ENCODE assay signal across 16 cellular contexts in the genomic region with DNA sequence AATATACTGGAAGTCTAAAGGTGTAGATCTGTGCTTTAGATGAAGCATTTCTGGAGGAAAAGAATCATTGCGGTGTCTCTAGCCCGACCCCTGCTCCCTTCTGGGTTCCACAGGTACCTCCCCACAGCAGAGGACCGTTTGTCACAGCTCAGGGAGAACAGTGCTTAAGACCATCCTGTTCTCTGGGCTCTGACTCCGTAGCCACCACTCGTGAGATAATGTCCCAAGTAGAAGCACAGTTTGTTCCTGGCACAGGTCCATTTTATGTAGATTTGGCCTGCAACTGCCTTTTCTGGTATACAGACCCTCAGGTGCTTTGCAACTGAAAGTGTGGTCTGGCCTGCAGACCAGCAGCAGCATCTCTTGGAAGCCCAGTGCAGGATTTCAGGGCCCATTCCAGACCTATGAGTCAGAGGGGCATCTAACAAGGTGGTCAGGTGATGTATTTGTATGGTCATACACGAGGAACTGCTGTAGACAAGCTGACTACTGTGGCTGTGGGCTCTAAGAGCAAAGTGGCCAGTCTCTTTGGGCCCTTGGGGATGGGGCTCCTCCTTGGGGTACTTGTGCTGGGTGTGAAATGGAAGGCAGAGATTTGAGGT. TPM values are rescaled to one million over a fixed set of nuclear protein-coding genes. Genes with fewer than 3 reads are reported as not detected.
DNase-seq lines count a peak whose midpoint lies in the region; ATAC-seq, FAIRE-seq and TF ChIP-seq lines count a peak whose summit lies in the region.
"Had no signal": no experiment of that assay in that cellular context is flagged by ENCODE, and none has a peak within 500 bp of the region (broad histone marks: within the 10 kb centered on the region; RNA-seq: fewer than 3 reads in every experiment).

No MANE protein-coding gene starts in this region.

- H3K4me2 ChIP-seq in PC-3 (ENCODE audit: low read length): no peak overlapping the region
- H3K4me2 ChIP-seq in endothelial cell of umbilical vein (ENCODE audit: insufficient read depth, low read length): no peak overlapping the region

- 0 out of 2 replicates have a peak, but pooled peaks cover 9% of the 10 kb centered on the region for H3K9me3 ChIP-seq in PC-3 (ENCODE audit: low read length)
- no peaks in the 10 kb centered on the region for H3K9me3 ChIP-seq in endothelial cell of umbilical vein (replicated peaks; ENCODE audit: control insufficient read depth, insufficient read depth, low read length)
- H3K9me3 ChIP-seq in suprapubic skin: no peaks in the 10 kb centered on the region
- H3K9me3 ChIP-seq: breast epithelium had no signal

- BruUV-seq in PC-3 (replicated peaks; lab: Mats Ljungman, UMichigan) (no TSS peak), endothelial cell of umbilical vein (replicated peaks; lab: Mats Ljungman, UMichigan) (no TSS peak)

- H2AFZ ChIP-seq in PC-3 (ENCODE audit: low read length) (no peak overlapping the region), endothelial cell of umbilical vein (ENCODE audit: low read depth, low read length) (no peak overlapping the region)

- no peaks in the 10 kb centered on the region for H3K9me2 ChIP-seq in PC-3 (replicated peaks; ENCODE audit: low read length)

- DNase-seq in DMS53 treated with DMSO at 0.1 percent for 48 hours (lab: John Stamatoyannopoulos, UW; ENCODE audit: unreplicated experiment): peak; percentile 5
- peak; percentile 84 for DNase-seq in PC-3
- DNase-seq in endothelial cell of umbilical vein (ENCODE audit: low read depth, low spot score): no peak
- DNase-seq in lung microvascular endothelial cell (ENCODE audit: low read depth in 2 of 2): peak; percentile 22 to 35
- DNase-seq in activated CD8-positive, alpha-beta memory T cell treated with anti-CD3 and anti-CD28 coated beads for 24 hours: no peak
- DNase-seq in MV-4-11 (lab: John Stamatoyannopoulos, UW): no peak
- no peak for DNase-seq in posterior cingulate gyrus
- DNase-seq in suprapubic skin (ENCODE audit: low spot score in 2 of 2): no peak
- DNase-seq: C1 segment of cervical spinal cord had no signal

- TF ChIP-seq EP300 in suprapubic skin (IDR thresholded peaks at IDR 0.05): no peak

- no peaks in the 10 kb centered on the region for H3F3A ChIP-seq in PC-3 (ENCODE audit: low read length, unreplicated experiment)

- peaks cover 9% of the 10 kb centered on the region for H3K4me1 ChIP-seq in PC-3 (ENCODE audit: insufficient read depth, low read length)
- H3K4me1 ChIP-seq in endothelial cell of umbilical vein (ENCODE audit: control insufficient read depth, extremely low read depth, insufficient read depth, low read length): peaks cover 6% of the 10 kb centered on the region
- H3K4me1 ChIP-seq in suprapubic skin: peaks cover 16% of the 10 kb centered on the region
- H3K4me1 ChIP-seq: breast epithelium had no signal

- no peaks in the 10 kb centered on the region for H3K9me1 ChIP-seq in endothelial cell of umbilical vein (replicated peaks; ENCODE audit: control insufficient read depth, extremely low read depth, insufficient read depth, low read length)

- H4K20me1 ChIP-seq in PC-3 (ENCODE audit: low read length) (no peaks in the 10 kb centered on the region), endothelial cell of umbilical vein (replicated peaks; ENCODE audit: control insufficient read depth, extremely low read depth, insufficient read depth, low read length) (no peaks in the 10 kb centered on the region)

- intact Hi-C loops in PC-3 (cut with micrococcal nuclease): no loop called here
- intact Hi-C loops in endothelial cell of umbilical vein (cut with micrococcal nuclease): no loop called here
- intact Hi-C loops in posterior cingulate gyrus (cut with DNase I): no loop called here

- dilution Hi-C loops in endothelial cell of umbilical vein (cut with MboI; ENCODE audit: extremely low pct_ligation_motif_present, low sequenced_read_pairs): loop anchor here (25.0 kb wide), 1 partner anchor 171 kb away; no protein-coding TSS in a partner anchor

- H3K27me3 ChIP-seq in PC-3 (ENCODE audit: low read length): no peaks in the 10 kb centered on the region
- H3K27me3 ChIP-seq in endothelial cell of umbilical vein (ENCODE audit: control insufficient read depth in 2 of 2, insufficient read depth in 2 of 2, low read length in 2 of 2): no peaks in the 10 kb centered on the region
- H3K27me3 ChIP-seq in suprapubic skin: no peaks in the 10 kb centered on the region
- H3K27me3 ChIP-seq: breast epithelium had no signal

- CTCF ChIA-PET in PC-3 (lab: Charles Lee): interaction anchor here (1.3 kb wide), 1 partner anchor 173 kb away, joined by 5 read pairs; no protein-coding TSS in a partner anchor
- CTCF ChIA-PET in endothelial cell of umbilical vein (lab: Charles Lee): interaction anchor here (1.7 kb wide), 1 partner anchor 14 kb away, joined by 6 read pairs; no protein-coding TSS in a partner anchor

- TF ChIP-seq POLR2A in endothelial cell of umbilical vein (IDR thresholded peaks at IDR 0.05; ENCODE audit: low read depth, low read length) (no peak), suprapubic skin (IDR thresholded peaks at IDR 0.05) (no peak)

- FAIRE-seq in endothelial cell of umbilical vein (lab: Jason Lieb, UNC): no peak

- no peak overlapping the region for H3K4me3 ChIP-seq in PC-3 (ENCODE audit: low read length)
- no peak overlapping the region for H3K4me3 ChIP-seq in endothelial cell of umbilical vein (replicated peaks in 1 of 3; ENCODE audit: insufficient read depth in 1 of 3, low read depth in 1 of 3, low read length in 3 of 3)
- H3K4me3 ChIP-seq in suprapubic skin: no peak overlapping the region
- H3K4me3 ChIP-seq: breast epithelium, skin epidermis had no signal

- H3K36me3 ChIP-seq in PC-3 (ENCODE audit: low read depth, low read length) (no peaks in the 10 kb centered on the region), endothelial cell of umbilical vein (ENCODE audit: control insufficient read depth in 2 of 2, extremely low read depth in 1 of 2, insufficient read depth in 2 of 2, low read length in 2 of 2) (no peaks in the 10 kb centered on the region), suprapubic skin (no peaks in the 10 kb centered on the region)
- H3K36me3 ChIP-seq: breast epithelium had no signal

- WGBS in suprapubic skin: 76% methylated on average over 3 of the region's 6 CpGs

- ATAC-seq in PC-3: peak; percentile 77
- ATAC-seq: esophagus mucosa; naive thymus-derived CD8-positive, alpha-beta T cell; WTC11 had no signal

- no peak for TF ChIP-seq CTCF in PC-3 (conservative IDR thresholded peaks at IDR 0.05; ENCODE audit: low read depth, low read length)
- TF ChIP-seq CTCF in endothelial cell of umbilical vein (IDR thresholded peaks at IDR 0.05; ENCODE audit: extremely low read depth in 1 of 2, insufficient read depth in 1 of 2, low read depth in 1 of 2, low read length in 2 of 2): no peak
- no peak for TF ChIP-seq CTCF in suprapubic skin (IDR thresholded peaks at IDR 0.05)

- H3K27ac ChIP-seq in PC-3 (ENCODE audit: low read length) (no peak overlapping the region), endothelial cell of umbilical vein (ENCODE audit: insufficient read depth, low read depth, low read length) (no peak overlapping the region), suprapubic skin (no peak overlapping the region)
- H3K27ac ChIP-seq: breast epithelium, skin epidermis had no signal

- no peaks in the 10 kb centered on the region for H3K79me2 ChIP-seq in PC-3 (ENCODE audit: low read length)
- no peaks in the 10 kb centered on the region for H3K79me2 ChIP-seq in endothelial cell of umbilical vein (ENCODE audit: control insufficient read depth, insufficient read depth, low read length)

- H3K9ac ChIP-seq in PC-3 (ENCODE audit: low read length): no peak overlapping the region
- no peak overlapping the region for H3K9ac ChIP-seq in endothelial cell of umbilical vein (replicated peaks; ENCODE audit: extremely low read depth, insufficient read depth, low read length)

- POLR2A ChIA-PET in PC-3 (lab: Charles Lee; ENCODE audit: unreplicated experiment): no interaction called here
- POLR2A ChIA-PET in endothelial cell of umbilical vein (lab: Charles Lee): no interaction called here

RNA-seq across cellular contexts. Expression of gene TMEM125, which starts 28.3 kb away (rescaled TPM):
- total RNA-seq in PC-3 (2014; rRNA removed) (8.6 and 9.8 TPM in 2 replicates), endothelial cell of umbilical vein (not detected in 2 replicates), lung microvascular endothelial cell (not detected in 2 replicates), suprapubic skin (10 to 100 TPM in 2 of 4 donors, 1 to 10 TPM in 2; 5.7 to 27.1 (median 14.8) TPM)
- polyA plus RNA-seq in endothelial cell of umbilical vein: 0.06 and 0.17 TPM in 2 replicates
- polyA plus RNA-seq in endothelial cell of umbilical vein (2011; cell fraction: cytosol; rRNA removed): 0.11 and 0.12 TPM in 2 replicates
- polyA plus RNA-seq in endothelial cell of umbilical vein (2011; cell fraction: nucleus; rRNA removed): 0.08 TPM in 1 of 2 replicates, not detected in the other
- not detected in 2 replicates for polyA plus RNA-seq in endothelial cell of umbilical vein (2012)
- not detected in 2 replicates for polyA minus RNA-seq in endothelial cell of umbilical vein
- polyA minus RNA-seq in endothelial cell of umbilical vein (2011; cell fraction: cytosol; rRNA and poly(A)+ RNA removed): not detected
- polyA minus RNA-seq in endothelial cell of umbilical vein (2011; cell fraction: nucleus; rRNA and poly(A)+ RNA removed): not detected in 2 replicates
- total RNA-seq: naive thymus-derived CD8-positive, alpha-beta T cell; NCI-H460; SK-MEL-5 had no signal

RNA-seq across cellular contexts. Expression of gene C1orf210, which starts 43.9 kb away (rescaled TPM):
- total RNA-seq in PC-3 (2014; rRNA removed) (10.4 and 17.8 TPM in 2 replicates), endothelial cell of umbilical vein (not detected in 2 replicates), lung microvascular endothelial cell (not detected in 2 replicates), suprapubic skin (10 to 100 TPM in 3 of 4 donors, 1 to 10 TPM in 1; 4.3 to 20.9 (median 16.0) TPM)
- polyA plus RNA-seq in endothelial cell of umbilical vein: not detected in 2 replicates
- not detected in 2 replicates for polyA plus RNA-seq in endothelial cell of umbilical vein (2011; cell fraction: cytosol; rRNA removed)
- not detected in 2 replicates for polyA plus RNA-seq in endothelial cell of umbilical vein (2011; cell fraction: nucleus; rRNA removed)
- polyA plus RNA-seq in endothelial cell of umbilical vein (2012): not detected in 2 replicates
- polyA minus RNA-seq in endothelial cell of umbilical vein: not detected in 2 replicates
- not detected for polyA minus RNA-seq in endothelial cell of umbilical vein (2011; cell fraction: cytosol; rRNA and poly(A)+ RNA removed)
- not detected in 2 replicates for polyA minus RNA-seq in endothelial cell of umbilical vein (2011; cell fraction: nucleus; rRNA and poly(A)+ RNA removed)
- total RNA-seq: naive thymus-derived CD8-positive, alpha-beta T cell; SK-MEL-5 had no signal

RNA-seq across cellular contexts. Expression of gene TIE1, which starts 59.3 kb away (rescaled TPM):
- total RNA-seq in PC-3 (2014; rRNA removed) (1.5 and 1.8 TPM in 2 replicates), endothelial cell of umbilical vein (562 and 620 TPM in 2 replicates), lung microvascular endothelial cell (749 and 1,401 TPM in 2 replicates), suprapubic skin (10 to 100 TPM in 3 of 4 donors, 1 to 10 TPM in 1; 5.4 to 19.0 (median 11.3) TPM)
- polyA plus RNA-seq in endothelial cell of umbilical vein: 531 and 629 TPM in 2 replicates
- polyA plus RNA-seq in endothelial cell of umbilical vein (2011; cell fraction: cytosol; rRNA removed): 303 and 371 TPM in 2 replicates
- 899 and 1,112 TPM in 2 replicates for polyA plus RNA-seq in endothelial cell of umbilical vein (2011; cell fraction: nucleus; rRNA removed)
- polyA plus RNA-seq in endothelial cell of umbilical vein (2012): 356 and 371 TPM in 2 replicates
- 711 and 735 TPM in 2 replicates for polyA minus RNA-seq in endothelial cell of umbilical vein
- not detected for polyA minus RNA-seq in endothelial cell of umbilical vein (2011; cell fraction: cytosol; rRNA and poly(A)+ RNA removed)
- polyA minus RNA-seq in endothelial cell of umbilical vein (2011; cell fraction: nucleus; rRNA and poly(A)+ RNA removed): 403 and 577 TPM in 2 replicates
- total RNA-seq: naive thymus-derived CD8-positive, alpha-beta T cell; NCI-H460 had no signal
- polyA plus RNA-seq: naive thymus-derived CD8-positive, alpha-beta T cell had no signal

Comparison
In these comparisons a context has a peak if more than half of its experiments do, and no peak if none do; other contexts are left out.
1. DNase-seq: peak in DMS53 treated with DMSO at 0.1 percent for 48 hours (single experiment), PC-3 (single experiment) and lung microvascular endothelial cell (2 of 2); none in endothelial cell of umbilical vein (single experiment), activated CD8-positive, alpha-beta memory T cell treated with anti-CD3 and anti-CD28 coated beads for 24 hours (single experiment), MV-4-11 (single experiment), posterior cingulate gyrus (0 of 10) and suprapubic skin (0 of 2).
2. RNA of gene TIE1, which starts 59.3 kb away (total RNA-seq): 749 to 1,401 TPM in lung microvascular endothelial cell and 562 to 620 TPM in endothelial cell of umbilical vein; 5.4 to 19.0 TPM in suprapubic skin and 1.5 to 1.8 TPM in PC-3; every median in the first group is over 10 times any median in the second.